ENCODE assay signal across 8 cellular contexts in the genomic region with DNA sequence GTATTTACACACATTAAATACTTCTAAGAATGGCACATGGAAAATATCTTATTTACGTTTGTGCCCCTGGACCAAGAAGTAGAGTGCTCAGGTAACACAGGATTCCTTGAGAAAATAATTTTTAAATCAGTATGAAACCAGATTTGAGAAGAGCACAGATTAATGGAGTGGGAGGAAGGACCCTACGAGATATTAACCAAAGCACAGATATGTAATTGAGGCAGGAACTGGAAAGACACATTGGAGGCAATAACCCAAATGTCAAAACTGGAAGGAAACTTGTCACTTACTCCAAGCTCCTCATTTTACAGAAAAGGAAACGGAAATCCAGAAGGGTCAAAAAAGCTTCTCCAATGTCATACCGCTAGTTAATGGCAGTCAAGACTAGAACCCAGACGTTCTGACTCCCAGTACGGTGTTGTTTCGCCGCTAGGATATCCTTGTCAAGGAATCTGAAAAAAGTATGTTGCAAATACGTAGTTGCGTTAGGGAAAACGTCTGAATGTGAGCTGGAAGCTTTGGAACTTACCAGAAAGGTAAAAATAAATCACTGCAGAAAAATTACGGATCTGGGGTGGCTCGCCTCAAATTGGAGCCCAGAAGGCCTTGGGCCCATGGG. TPM values are rescaled to one million over a fixed set of nuclear protein-coding genes. Genes with fewer than 3 reads are reported as not detected.
A peak's percentile ranks its signal among the peaks of the same experiment; 100 is the strongest.
DNase-seq lines count a peak whose midpoint lies in the region; ATAC-seq and TF ChIP-seq lines count a peak whose summit lies in the region.

No MANE protein-coding gene starts in this region.

- peaks cover 2% of the 10 kb centered on the region for H3K79me2 ChIP-seq in trophoblast cell (ENCODE audit: control insufficient read depth, insufficient read depth, low read length, poor library complexity)

- 13 to 15% methylated on average over 13 of the region's 13 CpGs for WGBS in esophagus, 2 donors
- WGBS in trophoblast cell (ENCODE audit: extremely low coverage, insufficient coverage, insufficient read length): no CpG with 5 or more reads among the region's 13 CpGs

- peak overlapping the region; percentile 29 for H2BK5ac ChIP-seq in trophoblast cell (ENCODE audit: low read depth, low read length, poor library complexity)

- H3K23ac ChIP-seq in trophoblast cell (ENCODE audit: low read length): no peak overlapping the region

- H2AK5ac ChIP-seq in trophoblast cell (ENCODE audit: low read length): peak overlapping the region; percentile 20

- ATAC-seq in GM19328 (IDR thresholded peaks at IDR 0.05; ENCODE audit: unreplicated experiment) (no peak), HG03354 (IDR thresholded peaks at IDR 0.05; ENCODE audit: poor library complexity, severe bottlenecking, unreplicated experiment) (no peak)

- no peak for TF ChIP-seq CTCF in GM12875 (IDR thresholded peaks at IDR 0.05; ENCODE audit: borderline replicate concordance, insufficient read depth, low read depth, low read length)
- no peak for TF ChIP-seq CTCF in RWPE1 (conservative IDR thresholded peaks at IDR 0.05; ENCODE audit: low read depth)

- peak overlapping the region; percentile 44 for H2BK120ac ChIP-seq in trophoblast cell (ENCODE audit: insufficient read depth, low read length, poor library complexity)

- H4K91ac ChIP-seq in trophoblast cell (ENCODE audit: low read depth, low read length): peak overlapping the region; percentile 68

- H3K27ac ChIP-seq in RWPE1 (peak overlapping the region; percentile 84), esophagus (ENCODE audit: low read depth in 2 of 2, low read length in 1 of 2) (peak overlapping the region; percentile 90 to 94), trophoblast cell (ENCODE audit: low read depth, low read length) (peak overlapping the region; percentile 58)

- H3K14ac ChIP-seq in trophoblast cell (ENCODE audit: low read length): peak overlapping the region; percentile 80

- H2AFZ ChIP-seq in trophoblast cell (ENCODE audit: insufficient read depth, low read length, poor library complexity): peak overlapping the region; percentile 51

- H3K27me3 ChIP-seq in esophagus (ENCODE audit: control insufficient read depth in 1 of 2, insufficient read depth in 2 of 2, low read length in 2 of 2) (no peaks in the 10 kb centered on the region), trophoblast cell (ENCODE audit: insufficient read depth, low read length) (no peaks in the 10 kb centered on the region)

- peak overlapping the region; percentile 67 for H3K4me3 ChIP-seq in GM12875 (ENCODE audit: low read depth, low read length)
- H3K4me3 ChIP-seq in esophagus (ENCODE audit: low read depth in 1 of 2, low read length in 2 of 2): peak overlapping the region; percentile 75 to 89
- H3K4me3 ChIP-seq in trophoblast cell (ENCODE audit: low read depth, low read length): peak overlapping the region; percentile 80

- H3K18ac ChIP-seq in trophoblast cell (ENCODE audit: low read length): peak overlapping the region; percentile 37

- peak overlapping the region; percentile 73 for H3K9ac ChIP-seq in trophoblast cell (ENCODE audit: low read length)

- H3K4me1 ChIP-seq in esophagus (ENCODE audit: control insufficient read depth in 2 of 2, insufficient read depth in 2 of 2, low read length in 1 of 2) (no peaks in the 10 kb centered on the region), trophoblast cell (ENCODE audit: control insufficient read depth in 1 of 2, insufficient read depth in 2 of 2, low read length in 2 of 2) (peaks cover 0 to 2% of the 10 kb centered on the region in 2 experiments)

- DNase-seq in RWPE1 (ENCODE audit: low spot score) (peak; percentile 5), trophoblast cell (no peak), midbrain (lab: John Stamatoyannopoulos, UW) (no peak), COR-L47 (lab: John Stamatoyannopoulos, UW) (no peak)

- H2BK12ac ChIP-seq in trophoblast cell (ENCODE audit: low read length): no peak overlapping the region

- H4K8ac ChIP-seq in trophoblast cell (ENCODE audit: low read depth, low read length): peak overlapping the region; percentile 96

- POLR2A ChIA-PET in RWPE1 (lab: Yijun Ruan, JAX; ENCODE audit: low non-redundant PET): no interaction called here

- H4K12ac ChIP-seq in trophoblast cell (ENCODE audit: low read depth, low read length): peak overlapping the region; percentile 86

- H3K4me2 ChIP-seq in trophoblast cell (ENCODE audit: low read length): peak overlapping the region; percentile 94

- no peaks in the 10 kb centered on the region for H3K9me3 ChIP-seq in esophagus (ENCODE audit: control insufficient read depth in 2 of 2, insufficient read depth in 1 of 2, low read depth in 1 of 2, low read length in 1 of 2)
- no peaks in the 10 kb centered on the region for H3K9me3 ChIP-seq in trophoblast cell (ENCODE audit: insufficient read depth, low read depth, low read length)

- H3K36me3 ChIP-seq in esophagus (ENCODE audit: control insufficient read depth in 2 of 2, insufficient read depth in 2 of 2, low read length in 1 of 2) (peaks cover 2% of the 10 kb centered on the region in 2 donors), trophoblast cell (ENCODE audit: control insufficient read depth in 1 of 2, insufficient read depth in 2 of 2, low read length in 2 of 2) (peaks cover 7 to 8% of the 10 kb centered on the region in 2 experiments)

- CTCF ChIA-PET in RWPE1 (lab: Yijun Ruan, JAX): no interaction called here

- H3K4ac ChIP-seq in trophoblast cell (ENCODE audit: low read depth, low read length): peak overlapping the region; percentile 7

- H3K79me1 ChIP-seq in trophoblast cell (ENCODE audit: low read length): peaks cover 3% of the 10 kb centered on the region

RNA-seq across cellular contexts. Expression of a gene that starts 0.6 kb away (rescaled TPM):
- 10 to 100 TPM; 16.8 to 18.5 TPM for polyA plus RNA-seq in esophagus
- 20.1 and 21.2 TPM in 2 replicates for polyA plus RNA-seq in trophoblast cell (2013)

RNA-seq across cellular contexts. Expression of a gene that starts 35.9 kb away (rescaled TPM):
- 1,000 to 10,000 TPM; 1,141 to 2,006 TPM for polyA plus RNA-seq in esophagus
- polyA plus RNA-seq in trophoblast cell (2013): 1,897 and 1,908 TPM in 2 replicates

RNA-seq across cellular contexts. Expression of a gene that starts 36.3 kb away (rescaled TPM):
- polyA plus RNA-seq in esophagus: 10 to 100 TPM in 1 of 2 donors, 1 to 10 TPM in 1; 3.9 to 10.9 TPM
- 7.7 and 8.0 TPM in 2 replicates for polyA plus RNA-seq in trophoblast cell (2013)
